7 cellular contexts compared by ENCODE assay signal in genomic region chr1:44842415-44842762, GRCh38. TPM values are rescaled to one million over a fixed set of nuclear protein-coding genes. Genes with fewer than 3 reads are reported as not detected.
A peak's percentile ranks its signal among the peaks of the same experiment; 100 is the strongest.
DNase-seq lines count a peak whose midpoint lies in the region; ATAC-seq, FAIRE-seq and TF ChIP-seq lines count a peak whose summit lies in the region.

No MANE protein-coding gene starts in this region.

- POLR2A ChIA-PET in GM12878 (lab: Charles Lee), result no interaction called here
- POLR2A ChIA-PET in OCI-LY7 (lab: Charles Lee), result no interaction called here

- H3K4me1 ChIP-seq in GM12878 (ENCODE audit: control insufficient read depth, insufficient read depth, low read length) (no peaks in the 10 kb centered on the region), stomach smooth muscle (ENCODE audit: control insufficient read depth, insufficient read depth, low read length) (peaks cover 14% of the 10 kb centered on the region), OCI-LY7 (ENCODE audit: insufficient read depth, low read length, poor library complexity, severe bottlenecking) (no peaks in the 10 kb centered on the region)

- H3K27me3 ChIP-seq in GM12878 (replicated peaks in 1 of 2; ENCODE audit: control insufficient read depth in 2 of 2, insufficient read depth in 2 of 2, low read length in 1 of 2) (no peaks in the 10 kb centered on the region), stomach smooth muscle (ENCODE audit: control insufficient read depth in 1 of 2, insufficient read depth in 2 of 2, low read length in 2 of 2) (no peaks in the 10 kb centered on the region)

- H3K9ac ChIP-seq in GM12878 (ENCODE audit: control insufficient read depth, insufficient read depth, low read length) (no peak overlapping the region), stomach smooth muscle (ENCODE audit: low read length in 2 of 2) (peak overlapping the region; percentile 69 to 79)

- no peaks in the 10 kb centered on the region; the same call in 1 of the 2 replicates for H3K36me3 Mint-ChIP-seq in HFFc6 (ENCODE audit: low read depth)
- peaks cover 3 to 12% (median 3%) of the 10 kb centered on the region in 3 donors for H3K36me3 Mint-ChIP-seq in immature natural killer cell

- no peak for DNase-seq in HFFc6
- no peak for DNase-seq in GM12878 (ENCODE audit: low read depth, low spot score)
- DNase-seq in immature natural killer cell, result no peak
- no peak for DNase-seq in OCI-LY7 (ENCODE audit: low spot score)
- no peak for DNase-seq in HT-29 (ENCODE audit: low spot score)

- TF ChIP-seq CTCF in HFFc6 (IDR thresholded peaks at IDR 0.05), result no peak
- no peak for TF ChIP-seq CTCF in GM12878 (IDR thresholded peaks at IDR 0.05 in 2 of 3, conservative IDR thresholded peaks at IDR 0.05 in 1 of 3; ENCODE audit: control insufficient read depth in 2 of 3, extremely low read depth in 1 of 3, insufficient read depth in 1 of 3, low read depth in 3 of 3, low read length in 3 of 3)
- TF ChIP-seq CTCF in OCI-LY7 (conservative IDR thresholded peaks at IDR 0.05; ENCODE audit: low read length), result no peak

- intact Hi-C loops in GM12878 (cut with micrococcal nuclease; ENCODE audit: unreplicated experiment) (no loop called here), OCI-LY7 (cut with micrococcal nuclease; ENCODE audit: unreplicated experiment) (no loop called here)

- peak overlapping the region; percentile 81 for H3K4me3 Mint-ChIP-seq in HFFc6
- peak overlapping the region in 3 of 5 donors; percentile 47 to 53 (median 50) for H3K4me3 Mint-ChIP-seq in immature natural killer cell

- no peaks in the 10 kb centered on the region for H3K9me2 ChIP-seq in OCI-LY7 (ENCODE audit: insufficient read depth, low read length)

- RAD21 ChIA-PET in GM12878 (lab: Charles Lee; ENCODE audit: unreplicated experiment), result interaction anchor here (1.3 kb wide), 1 partner anchor 42 kb away, joined by 6 read pairs; the partner anchor contains the start of gene PLK3

- H2AFZ ChIP-seq in GM12878 (ENCODE audit: control insufficient read depth, low read depth, low read length), result no peak overlapping the region
- no peak overlapping the region for H2AFZ ChIP-seq in OCI-LY7 (ENCODE audit: low read length)

- H3K4me2 ChIP-seq in GM12878 (ENCODE audit: control insufficient read depth, insufficient read depth), result peak overlapping the region; percentile 77
- H3K4me2 ChIP-seq in OCI-LY7 (ENCODE audit: low read length), result no peak overlapping the region

- CTCF ChIA-PET in GM12878 (lab: Yijun Ruan, JAX), result no interaction called here
- CTCF ChIA-PET in OCI-LY7 (lab: Charles Lee; ENCODE audit: unreplicated experiment), result no interaction called here

- ATAC-seq in GM12878 (no peak), GM18505 (IDR thresholded peaks at IDR 0.05; ENCODE audit: unreplicated experiment) (no peak)

- H3K4me1 Mint-ChIP-seq in HFFc6 (ENCODE audit: low read depth), result peaks cover 4% of the 10 kb centered on the region; the same call in 1 of the 2 replicates
- H3K4me1 Mint-ChIP-seq in immature natural killer cell, result peaks cover 5 to 6% of the 10 kb centered on the region in 2 donors

- no peak for TF ChIP-seq POLR2A in GM12878 (IDR thresholded peaks at IDR 0.05; ENCODE audit: low read depth, low read length)
- TF ChIP-seq POLR2A in GM18505 (IDR thresholded peaks at IDR 0.05; ENCODE audit: borderline replicate concordance, extremely low read depth, insufficient read depth, insufficient read length), result no peak

- FAIRE-seq in GM12878 (lab: Jason Lieb, UNC), result no peak

- no peaks in the 10 kb centered on the region for H3K36me3 ChIP-seq in GM12878 (ENCODE audit: control insufficient read depth in 2 of 2, insufficient read depth in 2 of 2, low read length in 1 of 2)
- no peaks in the 10 kb centered on the region for H3K36me3 ChIP-seq in stomach smooth muscle (ENCODE audit: control insufficient read depth in 2 of 2, insufficient read depth in 2 of 2, low read length in 2 of 2)
- no peaks in the 10 kb centered on the region for H3K36me3 ChIP-seq in OCI-LY7 (ENCODE audit: insufficient read depth, low read length)

- H3K4me3 ChIP-seq in GM12878 (no peak overlapping the region), stomach smooth muscle (ENCODE audit: low read length in 2 of 2) (peak overlapping the region; percentile 79 to 86), OCI-LY7 (ENCODE audit: low read depth, low read length, poor library complexity, severe bottlenecking) (no peak overlapping the region)

- SMC1A ChIA-PET in GM12878 (lab: Charles Lee; ENCODE audit: uncharacterized antibody, unreplicated experiment), result no interaction called here

- H3K27ac ChIP-seq in GM12878 (ENCODE audit: control insufficient read depth, insufficient read depth) (no peak overlapping the region), stomach smooth muscle (ENCODE audit: low read length) (no peak overlapping the region), OCI-LY7 (ENCODE audit: low read depth, low read length, poor library complexity, severe bottlenecking) (no peak overlapping the region)

- H3K27me3 Mint-ChIP-seq in HFFc6 (ENCODE audit: insufficient read depth), result peaks cover 2% of the 10 kb centered on the region
- H3K27me3 Mint-ChIP-seq in immature natural killer cell (ENCODE audit: low read depth in 3 of 3), result peaks cover 0 to 25% (median 8%) of the 10 kb centered on the region in 3 donors

- H3K9me3 ChIP-seq in GM12878 (replicated peaks; ENCODE audit: control insufficient read depth, insufficient read depth, low read length) (no peaks in the 10 kb centered on the region), stomach smooth muscle (ENCODE audit: control insufficient read depth in 2 of 2, low read length in 2 of 2) (no peaks in the 10 kb centered on the region), OCI-LY7 (ENCODE audit: low read length) (no peaks in the 10 kb centered on the region)

- TF ChIP-seq EP300 in GM12878 (IDR thresholded peaks at IDR 0.05; ENCODE audit: borderline replicate concordance in 1 of 2, control insufficient read depth in 1 of 2, low read depth in 2 of 2, low read length in 2 of 2), result no peak

- H4K20me1 ChIP-seq in GM12878 (ENCODE audit: control insufficient read depth, insufficient read depth), result no peaks in the 10 kb centered on the region
- H4K20me1 ChIP-seq in OCI-LY7 (ENCODE audit: insufficient read depth, low read length), result no peaks in the 10 kb centered on the region

- H3K9me3 Mint-ChIP-seq in HFFc6, result no peaks in the 10 kb centered on the region
- no peaks in the 10 kb centered on the region for H3K9me3 Mint-ChIP-seq in immature natural killer cell

- H3K79me2 ChIP-seq in GM12878 (ENCODE audit: control insufficient read depth, insufficient read depth, low read length) (no peaks in the 10 kb centered on the region), OCI-LY7 (ENCODE audit: insufficient read depth, low read depth, low read length) (no peaks in the 10 kb centered on the region)

- H3K27ac Mint-ChIP-seq in HFFc6 (no peak overlapping the region), immature natural killer cell (no peak overlapping the region)

- no peak for TF ChIP-seq RAD21 in GM12878 (IDR thresholded peaks at IDR 0.05; ENCODE audit: insufficient read depth, low read depth, low read length)

- in situ Hi-C loops in GM12878 (cut with MboI), result no loop called here

- BruUV-seq in GM12878 (replicated peaks; lab: Mats Ljungman, UMichigan) (no TSS peak), OCI-LY7 (replicated peaks; lab: Mats Ljungman, UMichigan) (no TSS peak)

- WGBS in GM12878 (ENCODE audit: insufficient coverage, insufficient replicate concordance, low lambda C conversion rate, missing lambda C conversion rate), result 82% methylated on average over 16 of the region's 16 CpGs

RNA-seq across cellular contexts. Expression of gene PTCH2, which starts 0.7 kb away (rescaled TPM):
- total RNA-seq in HFFc6 (2021; fragmentation: NEBNext Ultra II Directional; extraction: Animal tissue kit (Norgen Biotek cat#: 25700)), result under 1 TPM; 0.37 to 0.81 (median 0.61) TPM
- total RNA-seq in GM12878 (2013; cell fraction: nucleolus; rRNA removed), result 0.47 and 0.73 TPM in 2 replicates
- total RNA-seq in GM12878 (2014; rRNA removed) (0.11 and 0.27 TPM in 2 replicates), GM12878 (2014; rRNA removed; fragmentation: Illumina TruSeq; extraction: Trizol) (7.6 and 8.4 TPM in 2 replicates), GM12878 (2021) (0.87 and 0.96 TPM in 2 replicates), OCI-LY7 (2022) (0.68 and 1.0 TPM in 2 replicates)
- 0.05 TPM for polyA plus RNA-seq in GM12878 (2011; ENCODE audit: low read depth)
- polyA plus RNA-seq in GM12878 (2011; rRNA removed) (0.07 and 0.16 TPM in 2 replicates), GM12878 (2014; fragmentation: Illumina TruSeq; extraction: Trizol) (0.03 TPM in 1 of 2 replicates, not detected in the other), GM12878 (2014; fragmentation: Nextera tagmentation; extraction: Ambion mirVana) (under 1 TPM; 0.06 to 0.18 TPM), GM12878 (2014; rRNA removed) (0.06 and 0.09 TPM in 2 replicates), GM12878 (2016; fragmentation: Nextera tagmentation; extraction: Ambion mirVana) (under 1 TPM; 0.04 to 0.33 TPM), immature natural killer cell (under 1 TPM in 1 of 3 donors, not detected in 2; 0.20 TPM)
- 0.06 and 0.07 TPM in 2 replicates for polyA plus RNA-seq in GM12878 (2011; cell fraction: cytosol; rRNA removed)
- 0.45 and 0.64 TPM in 2 replicates for polyA plus RNA-seq in GM12878 (2011; cell fraction: nucleus; rRNA removed)
- polyA plus RNA-seq in GM12878 (2012), result 0.14 TPM in 2 replicates
- polyA minus RNA-seq in GM12878 (2011; rRNA and poly(A)+ RNA removed), result 0.21 TPM in 1 of 2 replicates, not detected in the other
- polyA minus RNA-seq in GM12878 (2011; cell fraction: cytosol; rRNA and poly(A)+ RNA removed), result 2.3 and 3.4 TPM in 2 replicates
- polyA minus RNA-seq in GM12878 (2011; cell fraction: nucleus; rRNA and poly(A)+ RNA removed), result 0.12 and 0.29 TPM in 2 replicates
- total RNA-seq in OCI-LY7 (2014; rRNA removed; shearing (Covaris generic)), result 0.39 and 0.60 TPM in 2 replicates
- 0.16 and 0.18 TPM in 2 replicates for total RNA-seq in HT-29 (2014; rRNA removed; shearing (Covaris generic))

RNA-seq across cellular contexts. Expression of gene BTBD19, which starts 34.1 kb away (rescaled TPM):
- total RNA-seq in HFFc6 (2021; fragmentation: NEBNext Ultra II Directional; extraction: Animal tissue kit (Norgen Biotek cat#: 25700)), result 10 to 100 TPM; 12.2 to 21.4 (median 13.9) TPM
- total RNA-seq in GM12878 (2013; cell fraction: nucleolus; rRNA removed), result 3.8 and 5.1 TPM in 2 replicates
- total RNA-seq in GM12878 (2014; rRNA removed) (0.44 and 1.1 TPM in 2 replicates), GM12878 (2014; rRNA removed; fragmentation: Illumina TruSeq; extraction: Trizol) (0.18 and 0.45 TPM in 2 replicates), GM12878 (2021) (1.6 and 2.7 TPM in 2 replicates), OCI-LY7 (2022) (2.0 and 2.7 TPM in 2 replicates)
- 0.41 TPM for polyA plus RNA-seq in GM12878 (2011; ENCODE audit: low read depth)
- polyA plus RNA-seq in GM12878 (2011; rRNA removed) (0.30 and 0.67 TPM in 2 replicates), GM12878 (2014; fragmentation: Illumina TruSeq; extraction: Trizol) (0.29 and 0.37 TPM in 2 replicates), GM12878 (2014; fragmentation: Nextera tagmentation; extraction: Ambion mirVana) (under 1 TPM; 0.13 to 0.40 TPM), GM12878 (2014; rRNA removed) (1.0 and 3.0 TPM in 2 replicates), GM12878 (2016; fragmentation: Nextera tagmentation; extraction: Ambion mirVana) (under 1 TPM; 0.18 to 0.23 TPM), immature natural killer cell (under 1 TPM in 1 of 3 donors, not detected in 2; 0.38 TPM)
- polyA plus RNA-seq in GM12878 (2011; cell fraction: cytosol; rRNA removed), result 0.89 and 1.0 TPM in 2 replicates
- polyA plus RNA-seq in GM12878 (2011; cell fraction: nucleus; rRNA removed), result 3.0 and 3.1 TPM in 2 replicates
- 0.63 and 1.0 TPM in 2 replicates for polyA plus RNA-seq in GM12878 (2012)
- 0.80 and 1.2 TPM in 2 replicates for polyA minus RNA-seq in GM12878 (2011; rRNA and poly(A)+ RNA removed)
- 1.1 TPM in 1 of 2 replicates, not detected in the other for polyA minus RNA-seq in GM12878 (2011; cell fraction: cytosol; rRNA and poly(A)+ RNA removed)
- 1.6 and 3.2 TPM in 2 replicates for polyA minus RNA-seq in GM12878 (2011; cell fraction: nucleus; rRNA and poly(A)+ RNA removed)
- total RNA-seq in OCI-LY7 (2014; rRNA removed; shearing (Covaris generic)), result 0.21 and 0.44 TPM in 2 replicates
- 16.4 and 18.0 TPM in 2 replicates for total RNA-seq in HT-29 (2014; rRNA removed; shearing (Covaris generic))

RNA-seq across cellular contexts. Expression of gene DYNLT4, which starts 35.2 kb away (rescaled TPM):
- total RNA-seq in HFFc6 (2021; fragmentation: NEBNext Ultra II Directional; extraction: Animal tissue kit (Norgen Biotek cat#: 25700)), result under 1 TPM in 1 of 6 experiments, not detected in 5; 0.46 TPM
- 1.3 TPM in 1 of 2 replicates, not detected in the other for total RNA-seq in GM12878 (2013; cell fraction: nucleolus; rRNA removed)
- total RNA-seq in GM12878 (2014; rRNA removed), result not detected in 2 replicates
- not detected in 2 replicates for total RNA-seq in GM12878 (2014; rRNA removed; fragmentation: Illumina TruSeq; extraction: Trizol)
- 0.28 and 0.45 TPM in 2 replicates for total RNA-seq in GM12878 (2021)
- polyA plus RNA-seq in GM12878 (2011; ENCODE audit: low read depth), result not detected
- not detected in 2 replicates for polyA plus RNA-seq in GM12878 (2011; rRNA removed)
- 0.10 TPM in 1 of 2 replicates, not detected in the other for polyA plus RNA-seq in GM12878 (2011; cell fraction: cytosol; rRNA removed)
- 0.22 TPM in 1 of 2 replicates, not detected in the other for polyA plus RNA-seq in GM12878 (2011; cell fraction: nucleus; rRNA removed)
- not detected in 2 replicates for polyA plus RNA-seq in GM12878 (2012)
- polyA plus RNA-seq in GM12878 (2014; fragmentation: Illumina TruSeq; extraction: Trizol), result not detected in 2 replicates
- not detected for polyA plus RNA-seq in GM12878 (2014; fragmentation: Nextera tagmentation; extraction: Ambion mirVana)
- polyA plus RNA-seq in GM12878 (2014; rRNA removed), result not detected in 2 replicates
- polyA plus RNA-seq in GM12878 (2016; fragmentation: Nextera tagmentation; extraction: Ambion mirVana), result under 1 TPM in 1 of 2 experiments, not detected in 1; 0.23 TPM
- not detected in 2 replicates for polyA minus RNA-seq in GM12878 (2011; rRNA and poly(A)+ RNA removed)
- polyA minus RNA-seq in GM12878 (2011; cell fraction: cytosol; rRNA and poly(A)+ RNA removed), result not detected in 2 replicates
- 0.57 and 0.60 TPM in 2 replicates for polyA minus RNA-seq in GM12878 (2011; cell fraction: nucleus; rRNA and poly(A)+ RNA removed)
- not detected for polyA plus RNA-seq in immature natural killer cell
- 1.5 TPM in 1 of 2 replicates, not detected in the other for total RNA-seq in OCI-LY7 (2014; rRNA removed; shearing (Covaris generic))
- total RNA-seq in OCI-LY7 (2022), result not detected in 2 replicates
- total RNA-seq in HT-29 (2014; rRNA removed; shearing (Covaris generic)), result 3.4 and 10.4 TPM in 2 replicates

RNA-seq across cellular contexts. Expression of gene PLK3, which starts 42.2 kb away (rescaled TPM):
- 10 to 100 TPM; 37.1 to 44.6 (median 39.2) TPM for total RNA-seq in HFFc6 (2021; fragmentation: NEBNext Ultra II Directional; extraction: Animal tissue kit (Norgen Biotek cat#: 25700))
- total RNA-seq in GM12878 (2013; cell fraction: nucleolus; rRNA removed), result 46.1 and 49.0 TPM in 2 replicates
- 19.9 and 23.1 TPM in 2 replicates for total RNA-seq in GM12878 (2014; rRNA removed)
- total RNA-seq in GM12878 (2014; rRNA removed; fragmentation: Illumina TruSeq; extraction: Trizol), result 8.1 and 9.0 TPM in 2 replicates
- 16.5 and 20.9 TPM in 2 replicates for total RNA-seq in GM12878 (2021)
- polyA plus RNA-seq in GM12878 (2011; ENCODE audit: low read depth), result 5.7 TPM
- 6.4 and 11.6 TPM in 2 replicates for polyA plus RNA-seq in GM12878 (2011; rRNA removed)
- 15.5 and 18.4 TPM in 2 replicates for polyA plus RNA-seq in GM12878 (2011; cell fraction: cytosol; rRNA removed)
- 86.8 and 98.6 TPM in 2 replicates for polyA plus RNA-seq in GM12878 (2011; cell fraction: nucleus; rRNA removed)
- polyA plus RNA-seq in GM12878 (2012), result 12.9 and 13.7 TPM in 2 replicates
- 5.4 and 9.3 TPM in 2 replicates for polyA plus RNA-seq in GM12878 (2014; fragmentation: Illumina TruSeq; extraction: Trizol)
- 1 to 10 TPM; 1.5 to 1.9 TPM for polyA plus RNA-seq in GM12878 (2014; fragmentation: Nextera tagmentation; extraction: Ambion mirVana)
- 23.2 and 29.2 TPM in 2 replicates for polyA plus RNA-seq in GM12878 (2014; rRNA removed)
- 10 to 100 TPM; 12.5 to 17.5 TPM for polyA plus RNA-seq in GM12878 (2016; fragmentation: Nextera tagmentation; extraction: Ambion mirVana)
- 10.7 and 18.8 TPM in 2 replicates for polyA minus RNA-seq in GM12878 (2011; rRNA and poly(A)+ RNA removed)
- 7.9 and 8.8 TPM in 2 replicates for polyA minus RNA-seq in GM12878 (2011; cell fraction: cytosol; rRNA and poly(A)+ RNA removed)
- polyA minus RNA-seq in GM12878 (2011; cell fraction: nucleus; rRNA and poly(A)+ RNA removed), result 30.6 and 52.9 TPM in 2 replicates
- polyA plus RNA-seq in immature natural killer cell, result 1 to 10 TPM; 2.1 to 5.0 (median 2.1) TPM
- 8.3 and 10.1 TPM in 2 replicates for total RNA-seq in OCI-LY7 (2014; rRNA removed; shearing (Covaris generic))
- total RNA-seq in OCI-LY7 (2022), result 8.8 and 10.8 TPM in 2 replicates
- 135 and 137 TPM in 2 replicates for total RNA-seq in HT-29 (2014; rRNA removed; shearing (Covaris generic))

RNA-seq across cellular contexts. Expression of gene BEST4, which starts 54.4 kb away (rescaled TPM):
- under 1 TPM; 0.09 to 0.23 (median 0.12) TPM for total RNA-seq in HFFc6 (2021; fragmentation: NEBNext Ultra II Directional; extraction: Animal tissue kit (Norgen Biotek cat#: 25700))
- 0.48 and 0.83 TPM in 2 replicates for total RNA-seq in GM12878 (2013; cell fraction: nucleolus; rRNA removed)
- total RNA-seq in GM12878 (2014; rRNA removed), result 0.65 and 0.85 TPM in 2 replicates
- total RNA-seq in GM12878 (2014; rRNA removed; fragmentation: Illumina TruSeq; extraction: Trizol), result 0.40 and 0.46 TPM in 2 replicates
- total RNA-seq in GM12878 (2021), result 1.3 and 1.5 TPM in 2 replicates
- 0.20 TPM for polyA plus RNA-seq in GM12878 (2011; ENCODE audit: low read depth)
- 0.08 TPM in 1 of 2 replicates, not detected in the other for polyA plus RNA-seq in GM12878 (2011; rRNA removed)
- 0.03 and 0.16 TPM in 2 replicates for polyA plus RNA-seq in GM12878 (2011; cell fraction: cytosol; rRNA removed)
- 0.22 TPM in 2 replicates for polyA plus RNA-seq in GM12878 (2011; cell fraction: nucleus; rRNA removed)
- 0.76 and 1.2 TPM in 2 replicates for polyA plus RNA-seq in GM12878 (2012)
- polyA plus RNA-seq in GM12878 (2014; fragmentation: Illumina TruSeq; extraction: Trizol), result 0.38 and 0.73 TPM in 2 replicates
- under 1 TPM; 0.06 to 0.20 TPM for polyA plus RNA-seq in GM12878 (2014; fragmentation: Nextera tagmentation; extraction: Ambion mirVana)
- 0.76 and 0.94 TPM in 2 replicates for polyA plus RNA-seq in GM12878 (2014; rRNA removed)
- under 1 TPM; 0.43 to 0.98 TPM for polyA plus RNA-seq in GM12878 (2016; fragmentation: Nextera tagmentation; extraction: Ambion mirVana)
- polyA minus RNA-seq in GM12878 (2011; rRNA and poly(A)+ RNA removed), result 0.10 TPM in 1 of 2 replicates, not detected in the other
- polyA minus RNA-seq in GM12878 (2011; cell fraction: cytosol; rRNA and poly(A)+ RNA removed), result not detected in 2 replicates
- polyA minus RNA-seq in GM12878 (2011; cell fraction: nucleus; rRNA and poly(A)+ RNA removed), result 0.19 TPM in 1 of 2 replicates, not detected in the other
- under 1 TPM in 1 of 3 donors, not detected in 2; 0.37 TPM for polyA plus RNA-seq in immature natural killer cell
- 0.44 and 0.93 TPM in 2 replicates for total RNA-seq in OCI-LY7 (2014; rRNA removed; shearing (Covaris generic))
- 3.1 and 3.3 TPM in 2 replicates for total RNA-seq in OCI-LY7 (2022)
- 0.31 and 0.33 TPM in 2 replicates for total RNA-seq in HT-29 (2014; rRNA removed; shearing (Covaris generic))

Comparison
In these comparisons a context has a peak if more than half of its experiments do, and no peak if none do; other contexts are left out.
1. H3K4me3 ChIP-seq: peak in stomach smooth muscle (2 of 2); none in GM12878 (single experiment) and OCI-LY7 (single experiment).